In genomic region chr12:68037616-68038255, GRCh38 we compare ENCODE assay signal across 1 cellular context.
TF ChIP-seq lines count a peak whose summit lies in the region.

No MANE protein-coding gene starts in this region.

TF ChIP-seq in K562, 482 proteins besides CTCF, POLR2A, EP300 and RAD21 (continued from another document):
- TF ChIP-seq, protein P1, sequence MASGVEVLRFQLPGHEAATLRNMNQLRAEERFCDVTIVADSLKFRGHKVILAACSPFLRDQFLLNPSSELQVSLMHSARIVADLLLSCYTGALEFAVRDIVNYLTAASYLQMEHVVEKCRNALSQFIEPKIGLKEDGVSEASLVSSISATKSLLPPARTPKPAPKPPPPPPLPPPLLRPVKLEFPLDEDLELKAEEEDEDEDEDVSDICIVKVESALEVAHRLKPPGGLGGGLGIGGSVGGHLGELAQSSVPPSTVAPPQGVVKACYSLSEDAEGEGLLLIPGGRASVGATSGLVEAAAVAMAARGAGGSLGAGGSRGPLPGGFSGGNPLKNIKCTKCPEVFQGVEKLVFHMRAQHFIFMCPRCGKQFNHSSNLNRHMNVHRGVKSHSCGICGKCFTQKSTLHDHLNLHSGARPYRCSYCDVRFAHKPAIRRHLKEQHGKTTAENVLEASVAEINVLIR (CRISPR knock-in tag; IDR thresholded peaks at IDR 0.05): no peak
- no peak for TF ChIP-seq BDP1 (IDR thresholded peaks at IDR 0.05; ENCODE audit: insufficient read depth, insufficient read length)
- TF ChIP-seq, protein P2, sequence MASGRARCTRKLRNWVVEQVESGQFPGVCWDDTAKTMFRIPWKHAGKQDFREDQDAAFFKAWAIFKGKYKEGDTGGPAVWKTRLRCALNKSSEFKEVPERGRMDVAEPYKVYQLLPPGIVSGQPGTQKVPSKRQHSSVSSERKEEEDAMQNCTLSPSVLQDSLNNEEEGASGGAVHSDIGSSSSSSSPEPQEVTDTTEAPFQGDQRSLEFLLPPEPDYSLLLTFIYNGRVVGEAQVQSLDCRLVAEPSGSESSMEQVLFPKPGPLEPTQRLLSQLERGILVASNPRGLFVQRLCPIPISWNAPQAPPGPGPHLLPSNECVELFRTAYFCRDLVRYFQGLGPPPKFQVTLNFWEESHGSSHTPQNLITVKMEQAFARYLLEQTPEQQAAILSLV (tag; IDR thresholded peaks at IDR 0.05): no peak
- TF ChIP-seq, protein P3, sequence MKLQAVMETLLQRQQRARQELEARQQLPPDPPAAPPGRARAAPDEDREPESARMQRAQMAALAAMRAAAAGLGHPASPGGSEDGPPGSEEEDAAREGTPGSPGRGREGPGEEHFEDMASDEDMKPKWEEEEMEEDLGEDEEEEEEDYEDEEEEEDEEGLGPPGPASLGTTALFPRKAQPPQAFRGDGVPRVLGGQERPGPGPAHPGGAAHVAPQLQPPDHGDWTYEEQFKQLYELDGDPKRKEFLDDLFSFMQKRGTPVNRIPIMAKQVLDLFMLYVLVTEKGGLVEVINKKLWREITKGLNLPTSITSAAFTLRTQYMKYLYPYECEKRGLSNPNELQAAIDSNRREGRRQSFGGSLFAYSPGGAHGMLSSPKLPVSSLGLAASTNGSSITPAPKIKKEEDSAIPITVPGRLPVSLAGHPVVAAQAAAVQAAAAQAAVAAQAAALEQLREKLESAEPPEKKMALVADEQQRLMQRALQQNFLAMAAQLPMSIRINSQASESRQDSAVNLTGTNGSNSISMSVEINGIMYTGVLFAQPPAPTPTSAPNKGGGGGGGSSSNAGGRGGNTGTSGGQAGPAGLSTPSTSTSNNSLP (IDR thresholded peaks at IDR 0.05; ENCODE audit: borderline replicate concordance, low read depth, low read length): no peak
- TF ChIP-seq ZNF644 (tag; IDR thresholded peaks at IDR 0.05; ENCODE audit: low read depth): no peak
- no peak for TF ChIP-seq ZNF79 (CRISPR knock-in tag; IDR thresholded peaks at IDR 0.05; ENCODE audit: low read depth)
- no peak for TF ChIP-seq SMARCA5 (IDR thresholded peaks at IDR 0.05)
- TF ChIP-seq SRSF1 (IDR thresholded peaks at IDR 0.05; ENCODE audit: low read depth, low read length): no peak
- no peak for TF ChIP-seq ZBTB5 (IDR thresholded peaks at IDR 0.05)
- TF ChIP-seq, protein P4, sequence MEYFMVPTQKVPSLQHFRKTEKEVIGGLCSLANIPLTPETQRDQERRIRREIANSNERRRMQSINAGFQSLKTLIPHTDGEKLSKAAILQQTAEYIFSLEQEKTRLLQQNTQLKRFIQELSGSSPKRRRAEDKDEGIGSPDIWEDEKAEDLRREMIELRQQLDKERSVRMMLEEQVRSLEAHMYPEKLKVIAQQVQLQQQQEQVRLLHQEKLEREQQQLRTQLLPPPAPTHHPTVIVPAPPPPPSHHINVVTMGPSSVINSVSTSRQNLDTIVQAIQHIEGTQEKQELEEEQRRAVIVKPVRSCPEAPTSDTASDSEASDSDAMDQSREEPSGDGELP (CRISPR knock-in tag; IDR thresholded peaks at IDR 0.05; ENCODE audit: borderline replicate concordance): no peak
